ENCODE assay signal across 22 cellular contexts in genomic region chr1:234369784-234370183, GRCh38. TPM values are rescaled to one million over a fixed set of nuclear protein-coding genes. Genes with fewer than 3 reads are reported as not detected.
DNase-seq lines count a peak whose midpoint lies in the region; ATAC-seq, FAIRE-seq and TF ChIP-seq lines count a peak whose summit lies in the region.
"Had no signal": no experiment of that assay in that cellular context is flagged by ENCODE, and none has a peak within 500 bp of the region (broad histone marks: within the 10 kb centered on the region; RNA-seq: fewer than 3 reads in every experiment).

No MANE protein-coding gene starts in this region.

- CTCF ChIA-PET in activated CD8-positive, alpha-beta memory T cell treated with anti-CD3 and anti-CD28 coated beads, Interleukin-2, amount 10 ng/mL, durations not matched to agents 7 days and 5 days (lab: Charles Lee) = interaction anchor here (1.0 kb wide), 1 partner anchor 13 kb away, joined by 3 read pairs; no protein-coding TSS in a partner anchor

- H3K9me3 Mint-ChIP-seq in activated CD8-positive, alpha-beta memory T cell treated with anti-CD3 and anti-CD28 coated beads, Interleukin-2, amount 10 ng/mL, durations not matched to agents 7 days and 5 days (ENCODE audit: low read depth) = no peaks in the 10 kb centered on the region
- H3K9me3 Mint-ChIP-seq in neural crest cell = no peaks in the 10 kb centered on the region
- H3K9me3 Mint-ChIP-seq: dendritic cell treated with granulocyte-macrophage colony-stimulating factor and Interleukin-4, amounts not matched to agents 40 ng/mL and 50 ng/mL, for 4 days; GM23338; T-helper 2 cell treated with Interferon-gamma antibody and Interleukin-4, amounts not matched to agents 5 μg/mL and 100 μg/mL, for 36 hours had no signal

- intact Hi-C loops in gastrocnemius medialis (cut with DNase I; ENCODE audit: low total_unique reads) = loop anchor here (5.0 kb wide), 1 partner anchor 108 kb away; the partner anchor contains the start of gene TARBP1

- no peak for FAIRE-seq in bronchial epithelial cell (lab: Jason Lieb, UNC)
- FAIRE-seq: frontal cortex had no signal

- no peak for ATAC-seq in activated CD8-positive, alpha-beta memory T cell treated with anti-CD3 and anti-CD28 coated beads, Interleukin-2, amount 10 ng/mL, durations not matched to agents 7 days and 5 days
- ATAC-seq in HG02973 (IDR thresholded peaks at IDR 0.05; ENCODE audit: unreplicated experiment) = no peak
- ATAC-seq in gastrocnemius medialis = no peak
- ATAC-seq: GM23338 had no signal

- H3K27me3 ChIP-seq in bronchial epithelial cell (ENCODE audit: control insufficient read depth, insufficient read depth, low read length) (no peaks in the 10 kb centered on the region), gastrocnemius medialis (no peaks in the 10 kb centered on the region)
- H3K27me3 ChIP-seq: stomach had no signal

- in situ Hi-C loops in gastrocnemius medialis (cut with MboI; ENCODE audit: low sequenced_read_pairs in 4 of 4) = no loop called here

- H3K36me3 ChIP-seq in bronchial epithelial cell (ENCODE audit: control insufficient read depth, insufficient read depth, low read length) (peaks cover 2% of the 10 kb centered on the region), gastrocnemius medialis (no peaks in the 10 kb centered on the region)
- H3K36me3 ChIP-seq: stomach had no signal

- H3K4me1 Mint-ChIP-seq in activated CD8-positive, alpha-beta memory T cell treated with anti-CD3 and anti-CD28 coated beads, Interleukin-2, amount 10 ng/mL, durations not matched to agents 7 days and 5 days = peaks cover 37% of the 10 kb centered on the region
- peaks cover 23% of the 10 kb centered on the region for H3K4me1 Mint-ChIP-seq in neural crest cell

- H3K4me3 ChIP-seq in bronchial epithelial cell (ENCODE audit: low read depth, low read length) = no peak overlapping the region
- no peak overlapping the region for H3K4me3 ChIP-seq in gastrocnemius medialis
- H3K4me3 ChIP-seq: GM23338, skin epidermis, stomach had no signal

- no peaks in the 10 kb centered on the region for H3K9me3 ChIP-seq in gastrocnemius medialis
- H3K9me3 ChIP-seq: Caco-2, stomach had no signal

- no peak overlapping the region for H3K27ac ChIP-seq in gastrocnemius medialis
- H3K27ac ChIP-seq: skin epidermis, stomach had no signal

- no peak for TF ChIP-seq POLR2A in gastrocnemius medialis (IDR thresholded peaks at IDR 0.05)

- TF ChIP-seq CTCF in bronchial epithelial cell (IDR thresholded peaks at IDR 0.05; ENCODE audit: insufficient read depth, low read length, severe bottlenecking) = no peak
- no peak for TF ChIP-seq CTCF in neural crest cell (conservative IDR thresholded peaks at IDR 0.05)
- no peak for TF ChIP-seq CTCF in gastrocnemius medialis (IDR thresholded peaks at IDR 0.05 in 4 of 5, conservative IDR thresholded peaks at IDR 0.05 in 1 of 5)

- peaks cover 18 to 20% of the 10 kb centered on the region in 2 donors for H3K4me1 ChIP-seq in gastrocnemius medialis

- H3K27ac Mint-ChIP-seq in activated CD8-positive, alpha-beta memory T cell treated with anti-CD3 and anti-CD28 coated beads, Interleukin-2, amount 10 ng/mL, durations not matched to agents 7 days and 5 days = peak overlapping the region; percentile 17
- no peak overlapping the region for H3K27ac Mint-ChIP-seq in neural crest cell (ENCODE audit: unreplicated experiment)
- H3K27ac Mint-ChIP-seq: dendritic cell treated with granulocyte-macrophage colony-stimulating factor and Interleukin-4, amounts not matched to agents 40 ng/mL and 50 ng/mL, for 4 days; GM23338; T-helper 2 cell treated with Interferon-gamma antibody and Interleukin-4, amounts not matched to agents 5 μg/mL and 100 μg/mL, for 36 hours had no signal

- H3K4me3 Mint-ChIP-seq in activated CD8-positive, alpha-beta memory T cell treated with anti-CD3 and anti-CD28 coated beads, Interleukin-2, amount 10 ng/mL, durations not matched to agents 7 days and 5 days = no peak overlapping the region
- peak overlapping the region; percentile 25 for H3K4me3 Mint-ChIP-seq in neural crest cell
- H3K4me3 Mint-ChIP-seq: dendritic cell treated with granulocyte-macrophage colony-stimulating factor and Interleukin-4, amounts not matched to agents 40 ng/mL and 50 ng/mL, for 4 days; GM23338; T-helper 2 cell treated with Interferon-gamma antibody and Interleukin-4, amounts not matched to agents 5 μg/mL and 100 μg/mL, for 36 hours had no signal

- no peaks in the 10 kb centered on the region for H3K27me3 Mint-ChIP-seq in activated CD8-positive, alpha-beta memory T cell treated with anti-CD3 and anti-CD28 coated beads, Interleukin-2, amount 10 ng/mL, durations not matched to agents 7 days and 5 days
- peaks cover 24% of the 10 kb centered on the region for H3K27me3 Mint-ChIP-seq in neural crest cell (ENCODE audit: low read depth)
- H3K27me3 Mint-ChIP-seq: dendritic cell treated with granulocyte-macrophage colony-stimulating factor and Interleukin-4, amounts not matched to agents 40 ng/mL and 50 ng/mL, for 4 days had no signal

- H3K36me3 Mint-ChIP-seq in activated CD8-positive, alpha-beta memory T cell treated with anti-CD3 and anti-CD28 coated beads, Interleukin-2, amount 10 ng/mL, durations not matched to agents 7 days and 5 days = peaks cover 9% of the 10 kb centered on the region
- H3K36me3 Mint-ChIP-seq in neural crest cell (ENCODE audit: low read depth) = no peaks in the 10 kb centered on the region

- no peak for DNase-seq in activated CD8-positive, alpha-beta memory T cell treated with anti-CD3 and anti-CD28 coated beads, Interleukin-2, amount 10 ng/mL, durations not matched to agents 7 days and 5 days
- no peak for DNase-seq in activated CD8-positive, alpha-beta memory T cell treated with anti-CD3 and anti-CD28 coated beads, Interleukin-2, amount 50 U/mL, for 4 hours
- peak; percentile 32 for DNase-seq in LoVo (ENCODE audit: low spot score)
- DNase-seq in bronchial epithelial cell (ENCODE audit: low read depth) = peak; percentile 97
- DNase-seq in neural crest cell (ENCODE audit: low read depth, low spot score) = no peak
- no peak for DNase-seq in NCI-H82 treated with DMSO at 0.1 percent for 48 hours (lab: John Stamatoyannopoulos, UW; ENCODE audit: unreplicated experiment)
- DNase-seq in gastrocnemius medialis = no peak
- DNase-seq: activated CD4-positive, alpha-beta T cell treated with anti-CD3 and anti-CD28 coated beads for 48 hours; activated T-cell treated with anti-CD3 and anti-CD28 coated beads, Interleukin-2, amount 50 U/mL, for 48 hours; Caco-2; Kasumi-1; mesendoderm; NCI-H1694; NCI-H510A treated with DMSO at 0.1 percent for 48 hours; RPMI8226; stomach had no signal

RNA-seq across cellular contexts. Expression of gene COA6, which starts 3.5 kb away (rescaled TPM):
- total RNA-seq in activated CD8-positive, alpha-beta memory T cell treated with anti-CD3 and anti-CD28 coated beads, Interleukin-2, amount 10 ng/mL, durations not matched to agents 7 days and 5 days = 10 to 100 TPM; 42.4 to 43.0 TPM
- total RNA-seq in bronchial epithelial cell (29.7 and 48.3 TPM in 2 replicates), neural crest cell (32.0 and 36.3 TPM in 2 replicates), gastrocnemius medialis (100 to 1,000 TPM in 1 of 4 donors, 10 to 100 TPM in 3; 53.7 to 113 (median 58.7) TPM)

Comparison
In these comparisons a context has a peak if more than half of its experiments do, and no peak if none do; other contexts are left out.
1. DNase-seq: peak in LoVo (single experiment) and bronchial epithelial cell (single experiment); none in activated CD8-positive, alpha-beta memory T cell treated with anti-CD3 and anti-CD28 coated beads, Interleukin-2, amount 10 ng/mL, durations not matched to agents 7 days and 5 days (single experiment), activated CD8-positive, alpha-beta memory T cell treated with anti-CD3 and anti-CD28 coated beads, Interleukin-2, amount 50 U/mL, for 4 hours (single experiment), neural crest cell (single experiment), NCI-H82 treated with DMSO at 0.1 percent for 48 hours (single experiment) and gastrocnemius medialis (0 of 2).